ENCODE assay signal across 36 cellular contexts in the genomic region with DNA sequence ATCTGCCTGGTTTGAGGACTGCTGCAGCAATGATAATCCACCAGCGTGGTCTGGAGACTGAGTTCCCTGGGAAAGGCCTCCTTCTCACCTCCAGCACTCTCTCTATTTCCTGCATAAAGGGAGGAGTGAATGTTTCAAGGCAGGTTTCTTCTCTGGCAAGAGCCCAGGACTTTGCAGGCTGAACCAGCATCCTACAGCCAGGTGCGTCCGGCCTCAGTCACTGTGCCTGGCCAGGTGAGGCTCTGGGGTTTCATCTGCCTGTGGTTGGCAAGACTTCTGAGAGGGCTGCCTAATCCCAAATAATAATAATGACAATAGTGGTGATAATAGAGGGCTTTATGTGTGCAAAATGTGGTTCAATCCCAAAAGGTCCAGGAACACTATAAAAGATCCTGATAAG.
"Had no signal": no experiment of that assay in that cellular context is flagged by ENCODE, and none has a peak within 500 bp of the region (broad histone marks: within the 10 kb centered on the region; RNA-seq: fewer than 3 reads in every experiment).

No MANE protein-coding gene starts in this region.

- H3K36me3 ChIP-seq: adrenal gland, ascending aorta, brain microvascular endothelial cell, breast epithelium, cardiac muscle cell had no signal

- H3K4me1 Mint-ChIP-seq: activated naive CD4-positive, alpha-beta T cell treated with anti-CD3 and anti-CD28 coated beads, Interleukin-2, amount 10 ng/mL, durations not matched to agents 7 days and 5 days; activated naive CD4-positive, alpha-beta T cell treated with anti-CD3 and anti-CD28 coated beads, Interleukin-2, amount 50 U/mL, for 24 hours; activated naive CD8-positive, alpha-beta T cell treated with anti-CD3 and anti-CD28 coated beads, Interleukin-2, amount 50 U/mL, for 24 hours; activated T-helper 17 cell treated with anti-CD3 and anti-CD28 coated beads, Interleukin-2, amount 50 U/mL, for 72 hours; brain; central memory CD8-positive, alpha-beta T cell had no signal

- H3K4me3 ChIP-seq: adrenal gland, ascending aorta, body of pancreas, breast epithelium, cardiac muscle cell had no signal

- H3K9me3 Mint-ChIP-seq: activated naive CD4-positive, alpha-beta T cell treated with anti-CD3 and anti-CD28 coated beads for 36 hours; activated naive CD4-positive, alpha-beta T cell treated with anti-CD3 and anti-CD28 coated beads, Interleukin-2, amount 10 ng/mL, durations not matched to agents 7 days and 5 days; activated naive CD4-positive, alpha-beta T cell treated with anti-CD3 and anti-CD28 coated beads, Interleukin-2, amount 50 U/mL, for 24 hours; activated naive CD8-positive, alpha-beta T cell treated with anti-CD3 and anti-CD28 coated beads, Interleukin-2, amount 10 ng/mL, durations not matched to agents 7 days and 5 days; activated T-cell treated with anti-CD3 and anti-CD28 coated beads, Interleukin-2, amount 50 U/mL, for 24 hours; activated T-cell treated with anti-CD3 and anti-CD28 coated beads, Interleukin-2, amount 50 U/mL, for 4 hours; activated T-cell treated with anti-CD3 and anti-CD28 coated beads, Interleukin-2, amount 50 U/mL, for 72 hours; activated T-helper 1 cell treated with anti-CD3 and anti-CD28 coated beads, Interleukin-12 subunit alpha, Interleukin-12 subunit beta, Interleukin-2, Interleukin-4 antibody, amounts not matched to agents 30 ng/mL and 10 ng/mL and 1 ng/mL, durations not matched to agents 14 hours and 24 hours and 36 hours; activated T-helper 17 cell treated with anti-CD3 and anti-CD28 coated beads, Interleukin-2, amount 50 U/mL, for 72 hours; central memory CD8-positive, alpha-beta T cell had no signal

- H3K4me1 ChIP-seq: adrenal gland, ascending aorta, body of pancreas, breast epithelium had no signal

- H3K9me3 ChIP-seq: adrenal gland, ascending aorta, body of pancreas, breast epithelium had no signal

- H3K4me3 Mint-ChIP-seq: activated naive CD4-positive, alpha-beta T cell treated with anti-CD3 and anti-CD28 coated beads for 36 hours; activated naive CD4-positive, alpha-beta T cell treated with anti-CD3 and anti-CD28 coated beads, Interleukin-2, amount 10 ng/mL, durations not matched to agents 7 days and 5 days; activated naive CD4-positive, alpha-beta T cell treated with anti-CD3 and anti-CD28 coated beads, Interleukin-2, amount 50 U/mL, for 24 hours; activated naive CD8-positive, alpha-beta T cell; activated naive CD8-positive, alpha-beta T cell treated with anti-CD3 and anti-CD28 coated beads, Interleukin-2, amount 10 ng/mL, durations not matched to agents 7 days and 5 days; activated naive CD8-positive, alpha-beta T cell treated with anti-CD3 and anti-CD28 coated beads, Interleukin-2, amount 50 U/mL, for 24 hours; activated T-cell treated with anti-CD3 and anti-CD28 coated beads, Interleukin-2, amount 50 U/mL, for 24 hours; activated T-cell treated with anti-CD3 and anti-CD28 coated beads, Interleukin-2, amount 50 U/mL, for 4 hours; activated T-cell treated with anti-CD3 and anti-CD28 coated beads, Interleukin-2, amount 50 U/mL, for 72 hours; activated T-helper 1 cell treated with anti-CD3 and anti-CD28 coated beads, Interleukin-12 subunit alpha, Interleukin-12 subunit beta, Interleukin-2, Interleukin-4 antibody, amounts not matched to agents 30 ng/mL and 10 ng/mL and 1 ng/mL, durations not matched to agents 14 hours and 24 hours and 36 hours; activated T-helper 17 cell treated with anti-CD3 and anti-CD28 coated beads, Interleukin-2, amount 50 U/mL, for 72 hours; brain; central memory CD8-positive, alpha-beta T cell had no signal

- H3K27me3 Mint-ChIP-seq: activated naive CD8-positive, alpha-beta T cell treated with anti-CD3 and anti-CD28 coated beads, Interleukin-2, amount 50 U/mL, for 24 hours had no signal

- ATAC-seq: activated naive CD4-positive, alpha-beta T cell treated with anti-CD3 and anti-CD28 coated beads, Interleukin-2, amount 50 U/mL, for 72 hours; activated naive CD8-positive, alpha-beta T cell treated with anti-CD3 and anti-CD28 coated beads, Interleukin-2, amount 50 U/mL, for 24 hours; activated T-cell treated with anti-CD3 and anti-CD28 coated beads, Interleukin-2, amount 50 U/mL, for 4 hours; activated T-cell treated with anti-CD3 and anti-CD28 coated beads, Interleukin-2, amount 50 U/mL, for 72 hours; activated T-helper 17 cell treated with anti-CD3 and anti-CD28 coated beads, Interleukin-2, amount 50 U/mL, for 72 hours; body of pancreas had no signal

- DNase-seq: activated effector memory CD4-positive, alpha-beta T cell treated with anti-CD3 and anti-CD28 coated beads, Interleukin-2, amount 50 U/mL, for 16 hours; activated effector memory CD4-positive, alpha-beta T cell treated with Interleukin-2 at 50 U/mL for 16 hours; activated gamma-delta T cell; activated gamma-delta T cell treated with Interleukin-2 at 50 U/mL for 16 hours; activated naive CD4-positive, alpha-beta T cell; activated naive CD4-positive, alpha-beta T cell treated with anti-CD3 and anti-CD28 coated beads for 36 hours; activated naive CD4-positive, alpha-beta T cell treated with anti-CD3 and anti-CD28 coated beads, Interleukin-2, amount 10 ng/mL, durations not matched to agents 7 days and 5 days; activated naive CD4-positive, alpha-beta T cell treated with anti-CD3 and anti-CD28 coated beads, Interleukin-2, amount 50 U/mL, for 16 hours; activated naive CD4-positive, alpha-beta T cell treated with Interleukin-2 at 50 U/mL for 16 hours; activated naive CD8-positive, alpha-beta T cell treated with anti-CD3 and anti-CD28 coated beads, Interleukin-2, amount 10 ng/mL, durations not matched to agents 7 days and 5 days; activated naive CD8-positive, alpha-beta T cell treated with anti-CD3 and anti-CD28 coated beads, Interleukin-2, amount 50 U/mL, for 24 hours; activated T-cell treated with anti-CD3 and anti-CD28 coated beads, Interleukin-2, amount 50 U/mL, for 1 hour; activated T-cell treated with anti-CD3 and anti-CD28 coated beads, Interleukin-2, amount 50 U/mL, for 24 hours; activated T-cell treated with anti-CD3 and anti-CD28 coated beads, Interleukin-2, amount 50 U/mL, for 4 hours; activated T-cell treated with anti-CD3 and anti-CD28 coated beads, Interleukin-2, amount 50 U/mL, for 48 hours; activated T-cell treated with anti-CD3 and anti-CD28 coated beads, Interleukin-2, amount 50 U/mL, for 72 hours; adrenal gland; amniotic stem cell; amygdala; anterior cingulate cortex; aorta; body of pancreas; brain microvascular endothelial cell; caudate nucleus; central memory CD4-positive, alpha-beta T cell; cerebellar nuclear complex had no signal

- H3K27me3 ChIP-seq: adrenal gland, ascending aorta, body of pancreas, brain microvascular endothelial cell, breast epithelium, cardiac muscle cell had no signal

- H3K36me3 Mint-ChIP-seq: activated naive CD4-positive, alpha-beta T cell treated with anti-CD3 and anti-CD28 coated beads, Interleukin-2, amount 10 ng/mL, durations not matched to agents 7 days and 5 days; activated naive CD4-positive, alpha-beta T cell treated with anti-CD3 and anti-CD28 coated beads, Interleukin-2, amount 50 U/mL, for 24 hours; activated naive CD4-positive, alpha-beta T cell treated with anti-CD3 and anti-CD28 coated beads, Interleukin-2, amount 50 U/mL, for 72 hours; activated naive CD8-positive, alpha-beta T cell; activated naive CD8-positive, alpha-beta T cell treated with anti-CD3 and anti-CD28 coated beads, Interleukin-2, amount 10 ng/mL, durations not matched to agents 7 days and 5 days had no signal

- H3K27ac ChIP-seq: adrenal gland, ascending aorta, body of pancreas, brain microvascular endothelial cell, breast epithelium, cardiac muscle cell had no signal

- H3K27ac Mint-ChIP-seq: activated naive CD4-positive, alpha-beta T cell treated with anti-CD3 and anti-CD28 coated beads for 36 hours; activated naive CD4-positive, alpha-beta T cell treated with anti-CD3 and anti-CD28 coated beads, Interleukin-2, amount 10 ng/mL, durations not matched to agents 7 days and 5 days; activated naive CD4-positive, alpha-beta T cell treated with anti-CD3 and anti-CD28 coated beads, Interleukin-2, amount 50 U/mL, for 24 hours; activated naive CD4-positive, alpha-beta T cell treated with anti-CD3 and anti-CD28 coated beads, Interleukin-2, amount 50 U/mL, for 72 hours; activated naive CD8-positive, alpha-beta T cell; activated naive CD8-positive, alpha-beta T cell treated with anti-CD3 and anti-CD28 coated beads, Interleukin-2, amount 10 ng/mL, durations not matched to agents 7 days and 5 days; activated naive CD8-positive, alpha-beta T cell treated with anti-CD3 and anti-CD28 coated beads, Interleukin-2, amount 50 U/mL, for 24 hours; activated T-cell treated with anti-CD3 and anti-CD28 coated beads, Interleukin-2, amount 50 U/mL, for 24 hours; activated T-cell treated with anti-CD3 and anti-CD28 coated beads, Interleukin-2, amount 50 U/mL, for 72 hours; activated T-helper 1 cell treated with anti-CD3 and anti-CD28 coated beads, Interleukin-12 subunit alpha, Interleukin-12 subunit beta, Interleukin-2, Interleukin-4 antibody, amounts not matched to agents 30 ng/mL and 10 ng/mL and 1 ng/mL, durations not matched to agents 14 hours and 24 hours and 36 hours; activated T-helper 17 cell treated with anti-CD3 and anti-CD28 coated beads, Interleukin-2, amount 50 U/mL, for 72 hours; brain had no signal
